ENCODE assay signal across 8 cellular contexts in the genomic region with DNA sequence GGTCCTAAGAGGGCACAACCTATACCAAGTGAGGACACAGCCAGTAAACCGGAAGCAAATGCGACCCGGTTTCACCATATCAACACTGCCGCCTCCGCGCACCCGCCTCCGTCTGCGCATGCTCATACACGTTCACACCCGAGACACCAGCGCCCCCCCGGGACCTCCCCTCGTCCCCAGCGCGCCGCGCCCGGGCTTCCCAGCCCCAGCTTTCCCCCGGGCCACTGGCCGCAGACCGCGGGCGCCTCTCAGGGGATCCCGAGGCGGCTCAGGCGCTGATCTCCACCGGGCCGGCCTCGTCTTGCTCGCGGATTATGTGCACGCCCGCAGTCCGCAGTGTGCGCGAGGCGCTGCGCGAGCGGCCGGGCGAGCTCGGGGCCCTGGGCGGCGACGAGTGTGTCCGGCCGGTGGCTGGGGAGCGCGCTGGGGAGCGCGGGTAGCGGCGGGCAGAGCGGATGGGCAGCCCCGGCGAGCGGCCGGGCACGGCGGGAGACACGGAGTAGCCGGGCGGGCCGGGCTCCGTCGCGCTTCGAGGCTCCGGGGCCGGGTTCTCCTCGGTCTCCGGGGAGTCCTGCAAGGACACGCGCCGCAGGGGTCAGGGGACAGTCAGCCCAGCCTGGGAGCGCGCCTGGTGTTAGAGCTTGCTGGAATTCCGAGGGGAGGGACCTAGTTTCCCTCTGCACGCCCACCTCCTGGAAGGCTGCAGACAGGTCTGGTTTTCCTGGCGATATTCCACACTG. TPM values are rescaled to one million over a fixed set of nuclear protein-coding genes. Genes with fewer than 3 reads are reported as not detected.
DNase-seq lines count a peak whose midpoint lies in the region; ATAC-seq and TF ChIP-seq lines count a peak whose summit lies in the region.

No MANE protein-coding gene starts in this region.

- H3K9me3 Mint-ChIP-seq in activated CD8-positive, alpha-beta memory T cell treated with anti-CD3 and anti-CD28 coated beads, Interleukin-2, amount 10 ng/mL, durations not matched to agents 7 days and 5 days (ENCODE audit: low read depth) = no peaks in the 10 kb centered on the region

- H3K36me3 ChIP-seq in HUES64 (ENCODE audit: insufficient read depth, low read length) (no peaks in the 10 kb centered on the region), mucosa of descending colon (ENCODE audit: low read depth) (no peaks in the 10 kb centered on the region)

- H3K4me3 ChIP-seq in HUES64 (ENCODE audit: low read length) (peak overlapping the region; percentile 53), mucosa of descending colon (no peak overlapping the region)

- H3K4me1 Mint-ChIP-seq in activated CD8-positive, alpha-beta memory T cell treated with anti-CD3 and anti-CD28 coated beads, Interleukin-2, amount 10 ng/mL, durations not matched to agents 7 days and 5 days = peaks cover 12% of the 10 kb centered on the region

- DNase-seq in GM10248 (ENCODE audit: extremely low spot score) (peak; percentile 83), epidermal melanocyte (ENCODE audit: insufficient read length, low spot score) (peak; percentile 43), mucosa of descending colon (peak; percentile 47 to 66 (median 59)), DMS79 treated with DMSO at 0.1 percent for 48 hours (lab: John Stamatoyannopoulos, UW) (no peak), HuH-7.5 (ENCODE audit: low spot score) (no peak)
- DNase-seq in activated CD8-positive, alpha-beta memory T cell treated with anti-CD3 and anti-CD28 coated beads, Interleukin-2, amount 10 ng/mL, durations not matched to agents 7 days and 5 days = peak; percentile 87
- peak; percentile 59 to 64 for DNase-seq in stimulated activated CD8-positive, alpha-beta memory T cell treated with anti-CD3 and anti-CD28 coated beads, Interleukin-4, amount 100 ng/mL, for 1 hour (ENCODE audit: low read depth in 2 of 2, low spot score in 1 of 2)

- 3% methylated on average over 82 of the region's 82 CpGs for WGBS in HUES64

- H3K27ac Mint-ChIP-seq in activated CD8-positive, alpha-beta memory T cell treated with anti-CD3 and anti-CD28 coated beads, Interleukin-2, amount 10 ng/mL, durations not matched to agents 7 days and 5 days = no peak overlapping the region

- H3K4me1 ChIP-seq in HUES64 (ENCODE audit: insufficient read depth, low read length) = no peaks in the 10 kb centered on the region
- no peaks in the 10 kb centered on the region for H3K4me1 ChIP-seq in mucosa of descending colon (ENCODE audit: low read depth)

- POLR2A ChIA-PET in GM10248 (lab: Yijun Ruan, JAX) = no interaction called here

- H3K9me3 ChIP-seq in HUES64 (ENCODE audit: insufficient read depth, low read depth, low read length) = peaks cover 4% of the 10 kb centered on the region; the same call in 1 of the 2 replicates
- no peaks in the 10 kb centered on the region for H3K9me3 ChIP-seq in mucosa of descending colon

- H3K27ac ChIP-seq in HUES64 (ENCODE audit: low read depth, low read length) = no peak overlapping the region

- intact Hi-C loops in mucosa of descending colon (cut with DNase I, micrococcal nuclease) = no loop called here

- H3K9ac ChIP-seq in HUES64 (ENCODE audit: low read depth, low read length) = peak overlapping the region; percentile 57

- TF ChIP-seq CTCF in GM10248 (IDR thresholded peaks at IDR 0.05; ENCODE audit: control extremely low read depth, extremely low read depth, low read depth, missing control alignments) (no peak), mucosa of descending colon (IDR thresholded peaks at IDR 0.05) (no peak)

- peaks cover 67% of the 10 kb centered on the region for H3K27me3 ChIP-seq in HUES64 (ENCODE audit: insufficient read depth, low read length)

- H3K36me3 Mint-ChIP-seq in activated CD8-positive, alpha-beta memory T cell treated with anti-CD3 and anti-CD28 coated beads, Interleukin-2, amount 10 ng/mL, durations not matched to agents 7 days and 5 days = no peaks in the 10 kb centered on the region

- H3K27me3 Mint-ChIP-seq in activated CD8-positive, alpha-beta memory T cell treated with anti-CD3 and anti-CD28 coated beads, Interleukin-2, amount 10 ng/mL, durations not matched to agents 7 days and 5 days = peaks cover 8% of the 10 kb centered on the region

- CTCF ChIA-PET in GM10248 (lab: Yijun Ruan, JAX) = no interaction called here
- CTCF ChIA-PET in activated CD8-positive, alpha-beta memory T cell treated with anti-CD3 and anti-CD28 coated beads, Interleukin-2, amount 10 ng/mL, durations not matched to agents 7 days and 5 days (lab: Charles Lee) = interaction anchor here (1.1 to 2.6 kb wide), 6 partner anchors 29 to 190 kb away, joined by 3 to 6 read pairs (median 4); partner anchors contain the start of genes CCDC15, ROBO3 and TMEM218

- ATAC-seq in activated CD8-positive, alpha-beta memory T cell treated with anti-CD3 and anti-CD28 coated beads, Interleukin-2, amount 10 ng/mL, durations not matched to agents 7 days and 5 days = peak; percentile 89
- peak; percentile 54 for ATAC-seq in mucosa of descending colon

- H3K4me3 Mint-ChIP-seq in activated CD8-positive, alpha-beta memory T cell treated with anti-CD3 and anti-CD28 coated beads, Interleukin-2, amount 10 ng/mL, durations not matched to agents 7 days and 5 days = no peak overlapping the region

RNA-seq across cellular contexts. Expression of gene HEPN1, which starts 2.0 kb away (rescaled TPM):
- polyA plus RNA-seq in HUES64 (2013, experiment 1 of 2) = not detected
- not detected for polyA plus RNA-seq in HUES64 (2013, experiment 2 of 2)
- total RNA-seq in activated CD8-positive, alpha-beta memory T cell treated with anti-CD3 and anti-CD28 coated beads, Interleukin-2, amount 10 ng/mL, durations not matched to agents 7 days and 5 days = not detected
- total RNA-seq in mucosa of descending colon = not detected

RNA-seq across cellular contexts. Expression of gene HEPACAM, which starts 14.8 kb away (rescaled TPM):
- not detected for polyA plus RNA-seq in HUES64 (2013, experiment 1 of 2)
- polyA plus RNA-seq in HUES64 (2013, experiment 2 of 2) = not detected
- not detected for total RNA-seq in activated CD8-positive, alpha-beta memory T cell treated with anti-CD3 and anti-CD28 coated beads, Interleukin-2, amount 10 ng/mL, durations not matched to agents 7 days and 5 days
- under 1 TPM in 1 of 3 donors, not detected in 2; 0.57 TPM for total RNA-seq in mucosa of descending colon

RNA-seq across cellular contexts. Expression of gene ROBO4, which starts 23.4 kb away (rescaled TPM):
- polyA plus RNA-seq in HUES64 (2013, experiment 1 of 2) = not detected
- polyA plus RNA-seq in HUES64 (2013, experiment 2 of 2) = 0.19 TPM
- not detected for total RNA-seq in activated CD8-positive, alpha-beta memory T cell treated with anti-CD3 and anti-CD28 coated beads, Interleukin-2, amount 10 ng/mL, durations not matched to agents 7 days and 5 days
- total RNA-seq in mucosa of descending colon = 1 to 10 TPM; 4.8 to 8.4 (median 7.9) TPM

RNA-seq across cellular contexts. Expression of gene CCDC15, which starts 33.0 kb away (rescaled TPM):
- polyA plus RNA-seq in HUES64 (2013, experiment 1 of 2) = 2.8 TPM
- polyA plus RNA-seq in HUES64 (2013, experiment 2 of 2) = 3.2 TPM
- 1 to 10 TPM; 5.6 to 9.4 TPM for total RNA-seq in activated CD8-positive, alpha-beta memory T cell treated with anti-CD3 and anti-CD28 coated beads, Interleukin-2, amount 10 ng/mL, durations not matched to agents 7 days and 5 days
- total RNA-seq in mucosa of descending colon = 1 to 10 TPM in 2 of 3 donors, under 1 TPM in 1; 0.73 to 1.8 (median 1.6) TPM

RNA-seq across cellular contexts. Expression of gene ROBO3, which starts 55.8 kb away (rescaled TPM):
- 4.9 TPM for polyA plus RNA-seq in HUES64 (2013, experiment 1 of 2)
- polyA plus RNA-seq in HUES64 (2013, experiment 2 of 2) = 10.1 TPM
- total RNA-seq in activated CD8-positive, alpha-beta memory T cell treated with anti-CD3 and anti-CD28 coated beads, Interleukin-2, amount 10 ng/mL, durations not matched to agents 7 days and 5 days = 10 to 100 TPM in 1 of 2 experiments, 1 to 10 TPM in 1; 5.3 to 11.1 TPM
- 10 to 100 TPM in 1 of 3 donors, 1 to 10 TPM in 2; 4.0 to 10.3 (median 8.5) TPM for total RNA-seq in mucosa of descending colon

Comparison
In these comparisons a context has a peak if more than half of its experiments do, and no peak if none do; other contexts are left out.
1. DNase-seq: peak in GM10248 (single experiment), activated CD8-positive, alpha-beta memory T cell treated with anti-CD3 and anti-CD28 coated beads, Interleukin-2, amount 10 ng/mL, durations not matched to agents 7 days and 5 days (single experiment), epidermal melanocyte (single experiment), mucosa of descending colon (3 of 3) and stimulated activated CD8-positive, alpha-beta memory T cell treated with anti-CD3 and anti-CD28 coated beads, Interleukin-4, amount 100 ng/mL, for 1 hour (2 of 2); none in DMS79 treated with DMSO at 0.1 percent for 48 hours (single experiment) and HuH-7.5 (single experiment).
2. RNA of gene ROBO4, which starts 23.4 kb away (total RNA-seq): 4.8 to 8.4 TPM in mucosa of descending colon; not detected in activated CD8-positive, alpha-beta memory T cell treated with anti-CD3 and anti-CD28 coated beads, Interleukin-2, amount 10 ng/mL, durations not matched to agents 7 days and 5 days; every median in the first group is over 4 times any median in the second.